ENCODE assay signal across 15 cellular contexts in genomic region chr9:127237801-127238200, GRCh38. TPM values are rescaled to one million over a fixed set of nuclear protein-coding genes. Genes with fewer than 3 reads are reported as not detected.
DNase-seq lines count a peak whose midpoint lies in the region; ATAC-seq and TF ChIP-seq lines count a peak whose summit lies in the region.
"Had no signal": no experiment of that assay in that cellular context is flagged by ENCODE, and none has a peak within 500 bp of the region (broad histone marks: within the 10 kb centered on the region; RNA-seq: fewer than 3 reads in every experiment).

No MANE protein-coding gene starts in this region.

- no peak overlapping the region for H3K27ac Mint-ChIP-seq in MCF 10A (ENCODE audit: low read depth, unreplicated experiment)
- H3K27ac Mint-ChIP-seq: CD4-positive, CD25-positive, alpha-beta regulatory T cell had no signal

- no peak overlapping the region for H3K4me3 Mint-ChIP-seq in MCF 10A (ENCODE audit: unreplicated experiment)
- H3K4me3 Mint-ChIP-seq: CD4-positive, CD25-positive, alpha-beta regulatory T cell had no signal

- no peaks in the 10 kb centered on the region for H3K9me3 Mint-ChIP-seq in MCF 10A (ENCODE audit: unreplicated experiment)
- H3K9me3 Mint-ChIP-seq: CD4-positive, CD25-positive, alpha-beta regulatory T cell had no signal

- BruUV-seq in MCF 10A (replicated peaks; lab: Mats Ljungman, UMichigan) = no TSS peak

- no peaks in the 10 kb centered on the region for H3K4me1 ChIP-seq in breast epithelium
- peaks cover 0 to 19% (median 6%) of the 10 kb centered on the region in 3 donors for H3K4me1 ChIP-seq in esophagus squamous epithelium
- H3K4me1 ChIP-seq in tibial artery = peaks cover 0 to 76% (median 41%) of the 10 kb centered on the region in 4 donors
- no peaks in the 10 kb centered on the region for H3K4me1 ChIP-seq in lower lobe of right lung
- H3K4me1 ChIP-seq in spleen = peaks cover 0 to 4% (median 0%) of the 10 kb centered on the region in 6 donors
- H3K4me1 ChIP-seq: BLaER1 had no signal

- intact Hi-C loops in breast epithelium (cut with DNase I; ENCODE audit: low total_unique reads) (no loop called here), MCF 10A (cut with micrococcal nuclease) (no loop called here), esophagus squamous epithelium (cut with DNase I) (no loop called here), tibial artery (cut with DNase I; ENCODE audit: low total_unique reads) (no loop called here), lower lobe of right lung (cut with DNase I) (no loop called here), spleen (cut with DNase I; ENCODE audit: low total_unique reads) (no loop called here)

- POLR2A ChIA-PET in MCF 10A (lab: Yijun Ruan, JAX) = no interaction called here

- CTCF ChIA-PET in MCF 10A (lab: Yijun Ruan, JAX) = interaction anchor here (0.6 kb wide), 1 partner anchor 40 kb away, joined by 3 read pairs; no protein-coding TSS in a partner anchor

- no peaks in the 10 kb centered on the region for H3K9me3 ChIP-seq in breast epithelium
- H3K9me3 ChIP-seq in esophagus squamous epithelium = no peaks in the 10 kb centered on the region
- no peaks in the 10 kb centered on the region for H3K9me3 ChIP-seq in tibial artery
- H3K9me3 ChIP-seq in lower lobe of right lung = no peaks in the 10 kb centered on the region
- no peaks in the 10 kb centered on the region for H3K9me3 ChIP-seq in spleen
- H3K9me3 ChIP-seq: BLaER1, HAP-1 had no signal

- H3K27ac ChIP-seq in breast epithelium = peak overlapping the region; percentile 3 to 33
- H3K27ac ChIP-seq in esophagus squamous epithelium = peak overlapping the region in 3 of 4 donors; percentile 18 to 38 (median 18)
- H3K27ac ChIP-seq in tibial artery = peak overlapping the region; percentile 64 to 70
- H3K27ac ChIP-seq in lower lobe of right lung = no peak overlapping the region
- no peak overlapping the region for H3K27ac ChIP-seq in spleen
- H3K27ac ChIP-seq: BLaER1 had no signal

- no peaks in the 10 kb centered on the region for H3K27me3 Mint-ChIP-seq in MCF 10A (ENCODE audit: insufficient read depth, unreplicated experiment)

- DNase-seq in breast epithelium (ENCODE audit: low spot score in 2 of 2) (no peak), MCF 10A (ENCODE audit: unreplicated experiment) (no peak), SK-N-DZ (ENCODE audit: low spot score) (peak; percentile 60), esophagus squamous epithelium (lab: John Stamatoyannopoulos, UW) (no peak), tibial artery (no peak), lower lobe of right lung (no peak), D341Med (ENCODE audit: low spot score) (no peak), spleen (no peak)
- DNase-seq: 8988T; AML-193; CD4-positive, CD25-positive, alpha-beta regulatory T cell; DMS 273 treated with DMSO at 0.1 percent for 48 hours; GOT3 had no signal

- H3K4me3 ChIP-seq in breast epithelium (no peak overlapping the region), esophagus squamous epithelium (no peak overlapping the region), tibial artery (no peak overlapping the region), lower lobe of right lung (no peak overlapping the region), spleen (no peak overlapping the region)
- H3K4me3 ChIP-seq: BLaER1, HAP-1 had no signal

- WGBS in esophagus squamous epithelium, 2 donors = 55 to 89% methylated on average over 4 of the region's 4 CpGs
- WGBS in spleen, 5 donors = 91 to 93% (median 92%) methylated on average over 4 of the region's 4 CpGs

- H3K4me1 Mint-ChIP-seq in MCF 10A (ENCODE audit: insufficient read depth, unreplicated experiment) = no peaks in the 10 kb centered on the region
- H3K4me1 Mint-ChIP-seq: CD4-positive, CD25-positive, alpha-beta regulatory T cell had no signal

- no peak for ATAC-seq in lower lobe of right lung

- no peak for TF ChIP-seq POLR2A in breast epithelium (IDR thresholded peaks at IDR 0.05)
- no peak for TF ChIP-seq POLR2A in esophagus squamous epithelium (IDR thresholded peaks at IDR 0.05)
- no peak for TF ChIP-seq POLR2A in spleen (IDR thresholded peaks at IDR 0.05)

- TF ChIP-seq CTCF in breast epithelium (IDR thresholded peaks at IDR 0.05) = no peak
- TF ChIP-seq CTCF in MCF 10A (IDR thresholded peaks at IDR 0.05; ENCODE audit: unreplicated experiment) = no peak
- no peak for TF ChIP-seq CTCF in esophagus squamous epithelium (IDR thresholded peaks at IDR 0.05)
- no peak for TF ChIP-seq CTCF in tibial artery (IDR thresholded peaks at IDR 0.05)
- TF ChIP-seq CTCF in lower lobe of right lung (IDR thresholded peaks at IDR 0.05) = no peak
- TF ChIP-seq CTCF in spleen (IDR thresholded peaks at IDR 0.05 in 8 of 11, conservative IDR thresholded peaks at IDR 0.05 in 3 of 11) = no peak

- H3K36me3 ChIP-seq in breast epithelium (no peaks in the 10 kb centered on the region), esophagus squamous epithelium (no peaks in the 10 kb centered on the region), tibial artery (peaks cover 0 to 12% (median 3%) of the 10 kb centered on the region in 3 donors), lower lobe of right lung (no peaks in the 10 kb centered on the region), spleen (peaks cover 0 to 8% (median 0%) of the 10 kb centered on the region in 6 donors)
- H3K36me3 ChIP-seq: BLaER1, HAP-1 had no signal

- no peaks in the 10 kb centered on the region for H3K27me3 ChIP-seq in breast epithelium
- no peaks in the 10 kb centered on the region for H3K27me3 ChIP-seq in esophagus squamous epithelium
- H3K27me3 ChIP-seq in tibial artery = no peaks in the 10 kb centered on the region
- no peaks in the 10 kb centered on the region for H3K27me3 ChIP-seq in lower lobe of right lung (ENCODE audit: low read depth)
- H3K27me3 ChIP-seq in spleen (replicated peaks in 1 of 7) = no peaks in the 10 kb centered on the region
- H3K27me3 ChIP-seq: BLaER1 had no signal

- peaks cover 4% of the 10 kb centered on the region for H3K36me3 Mint-ChIP-seq in MCF 10A (ENCODE audit: insufficient read depth, unreplicated experiment)

RNA-seq across cellular contexts. Expression of gene GARNL3, which starts 26.8 kb away (rescaled TPM):
- total RNA-seq in breast epithelium (10 to 100 TPM; 13.4 to 44.8 (median 26.2) TPM), MCF 10A (2022) (4.9 and 6.1 TPM in 2 replicates), esophagus squamous epithelium (10 to 100 TPM in 1 of 4 donors, 1 to 10 TPM in 3; 1.1 to 22.9 (median 8.2) TPM), lower lobe of right lung (7.8 TPM), spleen (10 to 100 TPM in 5 of 7 donors, 1 to 10 TPM in 2; 6.6 to 14.7 (median 11.1) TPM)
- 7.3 and 21.4 TPM in 2 replicates for polyA plus RNA-seq in SK-N-DZ (2014; cell fraction: cytosol; rRNA removed)
- 65.7 and 138 TPM in 2 replicates for polyA plus RNA-seq in SK-N-DZ (2014; cell fraction: nucleus; rRNA removed)
- 1 to 10 TPM; 2.1 to 6.3 (median 4.2) TPM for polyA plus RNA-seq in spleen

Comparison
In these comparisons a context has a peak if more than half of its experiments do, and no peak if none do; other contexts are left out.
1. H3K27ac ChIP-seq: peak in breast epithelium (2 of 2), esophagus squamous epithelium (3 of 4) and tibial artery (2 of 2); none in lower lobe of right lung (single experiment) and spleen (0 of 8).